Comparison of ENCODE assay signal across 8 cellular contexts in genomic region chr10:68536973-68537372, GRCh38.
"Had no signal": no experiment of that assay in that cellular context is flagged by ENCODE, and none has a peak within 500 bp of the region (broad histone marks: within the 10 kb centered on the region; RNA-seq: fewer than 3 reads in every experiment).

No MANE protein-coding gene starts in this region.

- H3K9ac ChIP-seq: KMS-11 had no signal

- FAIRE-seq: HepG2, HTR-8/SVneo had no signal

- H3K27ac Mint-ChIP-seq: IgD-negative memory B cell had no signal

- H3K9me3 Mint-ChIP-seq: IgD-negative memory B cell had no signal

- DNase-seq: IMR-90, KBM-7, KG1 had no signal

- H3K4me1 Mint-ChIP-seq: IgD-negative memory B cell had no signal

- H3K27me3 Mint-ChIP-seq: IgD-negative memory B cell had no signal

- H3K4me2 ChIP-seq: KMS-11 had no signal

- H3K4me3 Mint-ChIP-seq: IgD-negative memory B cell had no signal

- ATAC-seq: HepG2 had no signal

- H3K27ac ChIP-seq: HL-60, KMS-11 had no signal
